In genomic region chr6:39389372-39389767, GRCh38 we compare ENCODE assay signal across 10 cellular contexts.
DNase-seq lines count a peak whose midpoint lies in the region; ATAC-seq and TF ChIP-seq lines count a peak whose summit lies in the region.
"Had no signal": no experiment of that assay in that cellular context is flagged by ENCODE, and none has a peak within 500 bp of the region (broad histone marks: within the 10 kb centered on the region; RNA-seq: fewer than 3 reads in every experiment).

No MANE protein-coding gene starts in this region.

- H3K4me3 ChIP-seq in fibroblast of pulmonary artery (replicated peaks; ENCODE audit: low read depth, low read length) (no peak overlapping the region), left lung (no peak overlapping the region), esophagus squamous epithelium (no peak overlapping the region)
- H3K4me3 ChIP-seq: coronary artery had no signal

- no peak for ATAC-seq in left lung
- ATAC-seq in HG03439 (IDR thresholded peaks at IDR 0.05; ENCODE audit: unreplicated experiment): no peak

- H3K36me3 ChIP-seq in left lung (no peaks in the 10 kb centered on the region), esophagus squamous epithelium (no peaks in the 10 kb centered on the region)

- intact Hi-C loops in left lung (cut with DNase I): no loop called here
- intact Hi-C loops in esophagus squamous epithelium (cut with DNase I): loop anchor here (10.0 kb wide), 1 partner anchor 495 kb away; no protein-coding TSS in a partner anchor

- TF ChIP-seq CTCF in fibroblast of pulmonary artery (IDR thresholded peaks at IDR 0.05; ENCODE audit: low read length, missing control alignments) (peak; percentile 37), left lung (IDR thresholded peaks at IDR 0.05) (no peak), esophagus squamous epithelium (IDR thresholded peaks at IDR 0.05) (no peak)

- H3K4me1 ChIP-seq in left lung (no peaks in the 10 kb centered on the region), esophagus squamous epithelium (peaks cover 0 to 6% (median 0%) of the 10 kb centered on the region in 3 donors)

- TF ChIP-seq POLR2A in esophagus squamous epithelium (IDR thresholded peaks at IDR 0.05): no peak

- no peak overlapping the region for H3K27ac ChIP-seq in left lung
- H3K27ac ChIP-seq in esophagus squamous epithelium: no peak overlapping the region
- H3K27ac ChIP-seq: coronary artery had no signal

- no peaks in the 10 kb centered on the region for H3K27me3 ChIP-seq in left lung
- peaks cover 0 to 12% (median 0%) of the 10 kb centered on the region in 4 donors for H3K27me3 ChIP-seq in esophagus squamous epithelium

- H3K9me3 ChIP-seq in left lung: no peaks in the 10 kb centered on the region
- H3K9me3 ChIP-seq in esophagus squamous epithelium: no peaks in the 10 kb centered on the region

- WGBS in esophagus squamous epithelium, 2 donors: 55 to 77% methylated on average over 4 of the region's 4 CpGs

- DNase-seq in DMS79 treated with DMSO at 0.1 percent for 48 hours (lab: John Stamatoyannopoulos, UW) (peak; percentile 9), DMS79 (lab: John Stamatoyannopoulos, UW) (no peak), NCI-H446 (lab: John Stamatoyannopoulos, UW) (peak; percentile 46 to 58), fibroblast of pulmonary artery (ENCODE audit: low read depth) (peak; percentile 32), pons (ENCODE audit: low spot score) (peak; percentile 48), left lung (no peak), esophagus squamous epithelium (lab: John Stamatoyannopoulos, UW) (no peak)
- DNase-seq: NCI-H2227 treated with DMSO at 0.1 percent for 48 hours had no signal

Comparison
In these comparisons a context has a peak if more than half of its experiments do, and no peak if none do; other contexts are left out.
1. DNase-seq: peak in DMS79 treated with DMSO at 0.1 percent for 48 hours (single experiment), NCI-H446 (2 of 2), fibroblast of pulmonary artery (single experiment) and pons (single experiment); none in DMS79 (single experiment), left lung (0 of 2) and esophagus squamous epithelium (single experiment).